Comparison of ENCODE assay signal across 26 cellular contexts in genomic region chr20:4713401-4713800, GRCh38. TPM values are rescaled to one million over a fixed set of nuclear protein-coding genes. Genes with fewer than 3 reads are reported as not detected.
DNase-seq lines count a peak whose midpoint lies in the region; FAIRE-seq and TF ChIP-seq lines count a peak whose summit lies in the region.
"Had no signal": no experiment of that assay in that cellular context is flagged by ENCODE, and none has a peak within 500 bp of the region (broad histone marks: within the 10 kb centered on the region; RNA-seq: fewer than 3 reads in every experiment).

No MANE protein-coding gene starts in this region.

- in situ Hi-C loops in GM13977 (cut with MboI; ENCODE audit: low pct_unique_long_range_greater_than_20kb, low sequenced_read_pairs, unreplicated experiment): no loop called here

- intact Hi-C loops in left ventricle myocardium inferior (cut with micrococcal nuclease): no loop called here

- DNase-seq in AG20443 (ENCODE audit: low spot score) (peak; percentile 33), HTR-8/SVneo (ENCODE audit: insufficient read length, low spot score) (no peak), amniotic epithelial cell (ENCODE audit: low read depth) (peak; percentile 20), iris pigment epithelial cell (ENCODE audit: low read depth) (peak; percentile 40), NCI-H1436 (lab: John Stamatoyannopoulos, UW) (no peak), GM13977 (ENCODE audit: low spot score) (no peak), left ventricle myocardium inferior (no peak)
- no peak for DNase-seq in NK-92 treated with Interleukin-12 subunit alpha and Interleukin-12 subunit beta, amount 100 ng/mL, for 24 hours (lab: John Stamatoyannopoulos, UW)
- DNase-seq: ACHN; DMS153; effector CD8-positive, alpha-beta T cell; GF-D8; head of caudate nucleus; Karpas-422; NCI-H1105 treated with DMSO at 0.1 percent for 48 hours; NCI-H2081 treated with DMSO at 0.1 percent for 48 hours; right cardiac atrium; stimulated activated CD4-positive, alpha-beta T cell treated with anti-CD3 and anti-CD28 coated beads, Interleukin-15, amount 100 ng/mL, for 24 hours; substantia nigra; SW 1271 had no signal

- H3K9me3 ChIP-seq in left ventricle myocardium inferior (replicated peaks): peaks cover 3% of the 10 kb centered on the region
- H3K9me3 ChIP-seq: neutrophil had no signal

- FAIRE-seq in HTR-8/SVneo (lab: Jason Lieb, UNC): peak; percentile 4

- TF ChIP-seq CTCF in GM13977 (IDR thresholded peaks at IDR 0.05; ENCODE audit: extremely low read depth, insufficient read depth, missing control alignments) (no peak), left ventricle myocardium inferior (IDR thresholded peaks at IDR 0.05; ENCODE audit: borderline replicate concordance) (no peak)

- no peaks in the 10 kb centered on the region for H3K4me1 ChIP-seq in left ventricle myocardium inferior

- no peak overlapping the region for H3K27ac ChIP-seq in left ventricle myocardium inferior (replicated peaks)
- H3K27ac ChIP-seq: neutrophil had no signal

- no peaks in the 10 kb centered on the region for H3K27me3 ChIP-seq in left ventricle myocardium inferior (ENCODE audit: low read depth)

- no peaks in the 10 kb centered on the region for H3K36me3 ChIP-seq in left ventricle myocardium inferior
- H3K36me3 ChIP-seq: neutrophil had no signal

- H3K4me3 ChIP-seq in left ventricle myocardium inferior: no peak overlapping the region
- H3K4me3 ChIP-seq: lung had no signal

RNA-seq across cellular contexts. Expression of gene PRND, which starts 8.3 kb away (rescaled TPM):
- total RNA-seq in left ventricle myocardium inferior: not detected
- total RNA-seq: activated T-helper 1 cell treated with anti-CD3 and anti-CD28 coated beads, Interleukin-12 subunit alpha, Interleukin-12 subunit beta, Interleukin-2, Interleukin-4 antibody, amounts not matched to agents 30 ng/mL and 10 ng/mL and 1 ng/mL, durations not matched to agents 14 hours and 24 hours and 36 hours; fibroblast of lung; HT-29; NCI-H460; right cardiac atrium had no signal

RNA-seq across cellular contexts. Expression of gene PRNP, which starts 27.1 kb away (rescaled TPM):
- total RNA-seq in left ventricle myocardium inferior: 127 TPM

Comparison
In these comparisons a context has a peak if more than half of its experiments do, and no peak if none do; other contexts are left out.
1. DNase-seq: peak in AG20443 (single experiment), amniotic epithelial cell (single experiment) and iris pigment epithelial cell (single experiment); none in HTR-8/SVneo (single experiment), NCI-H1436 (single experiment), NK-92 treated with Interleukin-12 subunit alpha and Interleukin-12 subunit beta, amount 100 ng/mL, for 24 hours (single experiment), GM13977 (single experiment) and left ventricle myocardium inferior (single experiment).